ENCODE assay signal across 2 cellular contexts in the genomic region with DNA sequence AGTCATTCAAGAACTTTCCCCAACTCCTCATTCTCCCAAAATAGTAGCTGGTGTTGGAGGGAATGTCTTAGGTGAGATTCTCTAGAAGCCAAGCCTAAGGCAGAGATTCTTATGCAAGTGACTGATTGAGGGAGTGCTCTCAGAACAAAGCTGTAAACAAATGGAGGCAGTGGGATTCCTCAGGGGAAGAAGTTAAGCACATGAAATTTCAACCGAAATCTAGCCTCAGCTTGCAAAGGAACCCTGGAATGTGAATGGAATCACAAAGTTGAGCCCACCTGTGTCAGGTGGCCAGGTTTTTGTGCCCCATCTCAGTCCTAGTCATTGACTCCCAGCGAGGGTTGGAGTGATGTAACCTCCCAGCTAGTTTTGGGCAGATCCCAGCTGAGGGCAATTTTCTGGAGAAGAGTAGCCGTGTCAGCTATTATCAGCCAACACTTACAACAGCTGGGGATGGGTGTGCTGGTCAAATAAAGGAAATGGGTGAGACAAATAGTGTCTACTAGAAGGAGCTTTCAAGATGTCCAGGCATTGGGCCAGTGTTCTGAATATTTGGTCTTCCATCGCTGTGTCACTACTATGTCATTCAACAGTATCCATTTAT.
TF ChIP-seq lines count a peak whose summit lies in the region.

No MANE protein-coding gene starts in this region.

TF ChIP-seq in IMR-90, 13 proteins besides CTCF, POLR2A, EP300 and RAD21:
- TF ChIP-seq MAFK (IDR thresholded peaks at IDR 0.05; ENCODE audit: low read depth, low read length) (peak; percentile 26; the same call in 1 of the 2 replicates), SMC3 (IDR thresholded peaks at IDR 0.05; ENCODE audit: low read depth, low read length) (no peak)

TF ChIP-seq in H1, 55 proteins besides CTCF, POLR2A, EP300 and RAD21:
- peak; percentile 59; the same call in 1 of the 2 replicates for TF ChIP-seq YY1 (IDR thresholded peaks at IDR 0.05; ENCODE audit: low read depth, low read length)
- TF ChIP-seq SP4 (IDR thresholded peaks at IDR 0.05; ENCODE audit: low read length) = peak; percentile 90; the same call in 1 of the 2 replicates
- TF ChIP-seq POLR2AphosphoS5 (IDR thresholded peaks at IDR 0.05; ENCODE audit: low read depth, low read length) = no peak; the same call in 1 of the 2 replicates
- TF ChIP-seq NANOG (IDR thresholded peaks at IDR 0.05; ENCODE audit: insufficient read depth, low read depth, low read length, poor library complexity, severe bottlenecking) = peak; percentile 70
- TF ChIP-seq, protein P1, sequence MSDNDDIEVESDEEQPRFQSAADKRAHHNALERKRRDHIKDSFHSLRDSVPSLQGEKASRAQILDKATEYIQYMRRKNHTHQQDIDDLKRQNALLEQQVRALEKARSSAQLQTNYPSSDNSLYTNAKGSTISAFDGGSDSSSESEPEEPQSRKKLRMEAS (IDR thresholded peaks at IDR 0.05) = peak; percentile 64
- peak; percentile 82 for TF ChIP-seq SP1 (IDR thresholded peaks at IDR 0.05; ENCODE audit: low read depth, low read length)
- TF ChIP-seq TCF12 (IDR thresholded peaks at IDR 0.05; ENCODE audit: low read depth, low read length) = peak; percentile 95
- peak; percentile 46 for TF ChIP-seq CREB1 (IDR thresholded peaks at IDR 0.05)
- TF ChIP-seq TAF7 (optimal IDR thresholded peaks at IDR 0.05; ENCODE audit: borderline replicate concordance, low read depth, low read length) = peak; percentile 64
- TF ChIP-seq HDAC2 (IDR thresholded peaks at IDR 0.05; ENCODE audit: borderline replicate concordance in 1 of 2, low read depth in 2 of 2, low read length in 2 of 2) = no peak; a peak in 1 of 4 replicates
- peak; percentile 65 for TF ChIP-seq TAF1 (IDR thresholded peaks at IDR 0.05; ENCODE audit: low read depth, low read length)
- peak; percentile 64 for TF ChIP-seq ASH2L (IDR thresholded peaks at IDR 0.05; ENCODE audit: low read length)
- peak; percentile 75; the same call in 1 of the 2 replicates for TF ChIP-seq CEBPB (IDR thresholded peaks at IDR 0.05; ENCODE audit: low read depth, low read length)
- TF ChIP-seq, protein P2, sequence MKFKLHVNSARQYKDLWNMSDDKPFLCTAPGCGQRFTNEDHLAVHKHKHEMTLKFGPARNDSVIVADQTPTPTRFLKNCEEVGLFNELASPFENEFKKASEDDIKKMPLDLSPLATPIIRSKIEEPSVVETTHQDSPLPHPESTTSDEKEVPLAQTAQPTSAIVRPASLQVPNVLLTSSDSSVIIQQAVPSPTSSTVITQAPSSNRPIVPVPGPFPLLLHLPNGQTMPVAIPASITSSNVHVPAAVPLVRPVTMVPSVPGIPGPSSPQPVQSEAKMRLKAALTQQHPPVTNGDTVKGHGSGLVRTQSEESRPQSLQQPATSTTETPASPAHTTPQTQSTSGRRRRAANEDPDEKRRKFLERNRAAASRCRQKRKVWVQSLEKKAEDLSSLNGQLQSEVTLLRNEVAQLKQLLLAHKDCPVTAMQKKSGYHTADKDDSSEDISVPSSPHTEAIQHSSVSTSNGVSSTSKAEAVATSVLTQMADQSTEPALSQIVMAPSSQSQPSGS (IDR thresholded peaks at IDR 0.05; ENCODE audit: low read length) = no peak
- TF ChIP-seq SIN3A (conservative IDR thresholded peaks at IDR 0.05 in 1 of 2, IDR thresholded peaks at IDR 0.05 in 1 of 2; ENCODE audit: low read depth in 1 of 2, low read length in 2 of 2) = 0 out of 4 replicates have a peak, but pooled peaks of 1 of the 2 experiments have one; percentile 20
- no peak for TF ChIP-seq HDAC6 (IDR thresholded peaks at IDR 0.05; ENCODE audit: low read depth, low read length)
- TF ChIP-seq MAFK (IDR thresholded peaks at IDR 0.05; ENCODE audit: low read depth, low read length) = peak; percentile 31; the same call in 1 of the 2 replicates
- TF ChIP-seq JUN (IDR thresholded peaks at IDR 0.05; ENCODE audit: low read depth, low read length) = no peak
- TF ChIP-seq, protein P3, sequence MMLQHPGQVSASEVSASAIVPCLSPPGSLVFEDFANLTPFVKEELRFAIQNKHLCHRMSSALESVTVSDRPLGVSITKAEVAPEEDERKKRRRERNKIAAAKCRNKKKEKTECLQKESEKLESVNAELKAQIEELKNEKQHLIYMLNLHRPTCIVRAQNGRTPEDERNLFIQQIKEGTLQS (IDR thresholded peaks at IDR 0.05; ENCODE audit: insufficient read depth, low read depth, low read length) = peak; percentile 76
- TF ChIP-seq CTBP2 (IDR thresholded peaks at IDR 0.05; ENCODE audit: borderline replicate concordance, insufficient read depth, insufficient read length, low read length) = peak; percentile 61
- TF ChIP-seq TBP (IDR thresholded peaks at IDR 0.05; ENCODE audit: low read depth, low read length) = peak; percentile 63
- peak; percentile 96 for TF ChIP-seq TEAD4 (IDR thresholded peaks at IDR 0.05; ENCODE audit: low read depth, low read length)
- TF ChIP-seq SRF (IDR thresholded peaks at IDR 0.05; ENCODE audit: low read depth, low read length) = no peak
- TF ChIP-seq, protein P4, sequence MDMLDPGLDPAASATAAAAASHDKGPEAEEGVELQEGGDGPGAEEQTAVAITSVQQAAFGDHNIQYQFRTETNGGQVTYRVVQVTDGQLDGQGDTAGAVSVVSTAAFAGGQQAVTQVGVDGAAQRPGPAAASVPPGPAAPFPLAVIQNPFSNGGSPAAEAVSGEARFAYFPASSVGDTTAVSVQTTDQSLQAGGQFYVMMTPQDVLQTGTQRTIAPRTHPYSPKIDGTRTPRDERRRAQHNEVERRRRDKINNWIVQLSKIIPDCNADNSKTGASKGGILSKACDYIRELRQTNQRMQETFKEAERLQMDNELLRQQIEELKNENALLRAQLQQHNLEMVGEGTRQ (IDR thresholded peaks at IDR 0.05; ENCODE audit: low read length) = peak; percentile 60; the same call in 1 of the 2 replicates
- TF ChIP-seq, protein P5, sequence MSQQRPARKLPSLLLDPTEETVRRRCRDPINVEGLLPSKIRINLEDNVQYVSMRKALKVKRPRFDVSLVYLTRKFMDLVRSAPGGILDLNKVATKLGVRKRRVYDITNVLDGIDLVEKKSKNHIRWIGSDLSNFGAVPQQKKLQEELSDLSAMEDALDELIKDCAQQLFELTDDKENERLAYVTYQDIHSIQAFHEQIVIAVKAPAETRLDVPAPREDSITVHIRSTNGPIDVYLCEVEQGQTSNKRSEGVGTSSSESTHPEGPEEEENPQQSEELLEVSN (IDR thresholded peaks at IDR 0.05) = peak; percentile 78
- TF ChIP-seq, protein P6, sequence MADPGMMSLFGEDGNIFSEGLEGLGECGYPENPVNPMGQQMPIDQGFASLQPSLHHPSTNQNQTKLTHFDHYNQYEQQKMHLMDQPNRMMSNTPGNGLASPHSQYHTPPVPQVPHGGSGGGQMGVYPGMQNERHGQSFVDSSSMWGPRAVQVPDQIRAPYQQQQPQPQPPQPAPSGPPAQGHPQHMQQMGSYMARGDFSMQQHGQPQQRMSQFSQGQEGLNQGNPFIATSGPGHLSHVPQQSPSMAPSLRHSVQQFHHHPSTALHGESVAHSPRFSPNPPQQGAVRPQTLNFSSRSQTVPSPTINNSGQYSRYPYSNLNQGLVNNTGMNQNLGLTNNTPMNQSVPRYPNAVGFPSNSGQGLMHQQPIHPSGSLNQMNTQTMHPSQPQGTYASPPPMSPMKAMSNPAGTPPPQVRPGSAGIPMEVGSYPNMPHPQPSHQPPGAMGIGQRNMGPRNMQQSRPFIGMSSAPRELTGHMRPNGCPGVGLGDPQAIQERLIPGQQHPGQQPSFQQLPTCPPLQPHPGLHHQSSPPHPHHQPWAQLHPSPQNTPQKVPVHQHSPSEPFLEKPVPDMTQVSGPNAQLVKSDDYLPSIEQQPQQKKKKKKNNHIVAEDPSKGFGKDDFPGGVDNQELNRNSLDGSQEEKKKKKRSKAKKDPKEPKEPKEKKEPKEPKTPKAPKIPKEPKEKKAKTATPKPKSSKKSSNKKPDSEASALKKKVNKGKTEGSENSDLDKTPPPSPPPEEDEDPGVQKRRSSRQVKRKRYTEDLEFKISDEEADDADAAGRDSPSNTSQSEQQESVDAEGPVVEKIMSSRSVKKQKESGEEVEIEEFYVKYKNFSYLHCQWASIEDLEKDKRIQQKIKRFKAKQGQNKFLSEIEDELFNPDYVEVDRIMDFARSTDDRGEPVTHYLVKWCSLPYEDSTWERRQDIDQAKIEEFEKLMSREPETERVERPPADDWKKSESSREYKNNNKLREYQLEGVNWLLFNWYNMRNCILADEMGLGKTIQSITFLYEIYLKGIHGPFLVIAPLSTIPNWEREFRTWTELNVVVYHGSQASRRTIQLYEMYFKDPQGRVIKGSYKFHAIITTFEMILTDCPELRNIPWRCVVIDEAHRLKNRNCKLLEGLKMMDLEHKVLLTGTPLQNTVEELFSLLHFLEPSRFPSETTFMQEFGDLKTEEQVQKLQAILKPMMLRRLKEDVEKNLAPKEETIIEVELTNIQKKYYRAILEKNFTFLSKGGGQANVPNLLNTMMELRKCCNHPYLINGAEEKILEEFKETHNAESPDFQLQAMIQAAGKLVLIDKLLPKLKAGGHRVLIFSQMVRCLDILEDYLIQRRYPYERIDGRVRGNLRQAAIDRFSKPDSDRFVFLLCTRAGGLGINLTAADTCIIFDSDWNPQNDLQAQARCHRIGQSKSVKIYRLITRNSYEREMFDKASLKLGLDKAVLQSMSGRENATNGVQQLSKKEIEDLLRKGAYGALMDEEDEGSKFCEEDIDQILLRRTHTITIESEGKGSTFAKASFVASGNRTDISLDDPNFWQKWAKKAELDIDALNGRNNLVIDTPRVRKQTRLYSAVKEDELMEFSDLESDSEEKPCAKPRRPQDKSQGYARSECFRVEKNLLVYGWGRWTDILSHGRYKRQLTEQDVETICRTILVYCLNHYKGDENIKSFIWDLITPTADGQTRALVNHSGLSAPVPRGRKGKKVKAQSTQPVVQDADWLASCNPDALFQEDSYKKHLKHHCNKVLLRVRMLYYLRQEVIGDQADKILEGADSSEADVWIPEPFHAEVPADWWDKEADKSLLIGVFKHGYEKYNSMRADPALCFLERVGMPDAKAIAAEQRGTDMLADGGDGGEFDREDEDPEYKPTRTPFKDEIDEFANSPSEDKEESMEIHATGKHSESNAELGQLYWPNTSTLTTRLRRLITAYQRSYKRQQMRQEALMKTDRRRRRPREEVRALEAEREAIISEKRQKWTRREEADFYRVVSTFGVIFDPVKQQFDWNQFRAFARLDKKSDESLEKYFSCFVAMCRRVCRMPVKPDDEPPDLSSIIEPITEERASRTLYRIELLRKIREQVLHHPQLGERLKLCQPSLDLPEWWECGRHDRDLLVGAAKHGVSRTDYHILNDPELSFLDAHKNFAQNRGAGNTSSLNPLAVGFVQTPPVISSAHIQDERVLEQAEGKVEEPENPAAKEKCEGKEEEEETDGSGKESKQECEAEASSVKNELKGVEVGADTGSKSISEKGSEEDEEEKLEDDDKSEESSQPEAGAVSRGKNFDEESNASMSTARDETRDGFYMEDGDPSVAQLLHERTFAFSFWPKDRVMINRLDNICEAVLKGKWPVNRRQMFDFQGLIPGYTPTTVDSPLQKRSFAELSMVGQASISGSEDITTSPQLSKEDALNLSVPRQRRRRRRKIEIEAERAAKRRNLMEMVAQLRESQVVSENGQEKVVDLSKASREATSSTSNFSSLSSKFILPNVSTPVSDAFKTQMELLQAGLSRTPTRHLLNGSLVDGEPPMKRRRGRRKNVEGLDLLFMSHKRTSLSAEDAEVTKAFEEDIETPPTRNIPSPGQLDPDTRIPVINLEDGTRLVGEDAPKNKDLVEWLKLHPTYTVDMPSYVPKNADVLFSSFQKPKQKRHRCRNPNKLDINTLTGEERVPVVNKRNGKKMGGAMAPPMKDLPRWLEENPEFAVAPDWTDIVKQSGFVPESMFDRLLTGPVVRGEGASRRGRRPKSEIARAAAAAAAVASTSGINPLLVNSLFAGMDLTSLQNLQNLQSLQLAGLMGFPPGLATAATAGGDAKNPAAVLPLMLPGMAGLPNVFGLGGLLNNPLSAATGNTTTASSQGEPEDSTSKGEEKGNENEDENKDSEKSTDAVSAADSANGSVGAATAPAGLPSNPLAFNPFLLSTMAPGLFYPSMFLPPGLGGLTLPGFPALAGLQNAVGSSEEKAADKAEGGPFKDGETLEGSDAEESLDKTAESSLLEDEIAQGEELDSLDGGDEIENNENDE (IDR thresholded peaks at IDR 0.05; ENCODE audit: insufficient replicate concordance, low read length) = peak; percentile 75
- peak; percentile 70; the same call in 1 of the 2 replicates for TF ChIP-seq JUND (IDR thresholded peaks at IDR 0.05; ENCODE audit: low read length)
